8 cellular contexts compared by ENCODE assay signal in genomic region chr1:235128453-235129328, GRCh38.
DNase-seq lines count a peak whose midpoint lies in the region; ATAC-seq and TF ChIP-seq lines count a peak whose summit lies in the region.

Gene TOMM20, minus strand, starts transcription at chr1:235128837. Its CDS starts 122 bp downstream, at chr1:235128715.

- DNase-seq in AG09309 (ENCODE audit: low read depth): peak; percentile 91
- DNase-seq in NCI-H345 treated with DMSO at 0.1 percent for 48 hours (lab: John Stamatoyannopoulos, UW; ENCODE audit: unreplicated experiment): peak; percentile 94
- DNase-seq in activated CD4-positive, CD25-positive, alpha-beta regulatory T cell (lab: John Stamatoyannopoulos, UW): peak; percentile 83 to 87 (median 86)
- peak; percentile 95 for DNase-seq in central memory CD4-positive, alpha-beta T cell
- DNase-seq in islet precursor cell: peak; percentile 99
- peak; percentile 89 to 96 (median 90) for DNase-seq in stimulated activated CD4-positive, alpha-beta T cell treated with anti-CD3 and anti-CD28 coated beads, Interleukin-12 subunit alpha, Interleukin-12 subunit beta, amount 100 ng/mL, for 48 hours (ENCODE audit: low read depth in 2 of 3, low spot score in 1 of 3)

- no peak for TF ChIP-seq CTCF in AG09309 (IDR thresholded peaks at IDR 0.05; ENCODE audit: control insufficient read depth, insufficient read depth, low read depth, low read length, missing control alignments)

- ATAC-seq in GM19023 (IDR thresholded peaks at IDR 0.05; ENCODE audit: unreplicated experiment) (peak; percentile 94), HG03280 (IDR thresholded peaks at IDR 0.05; ENCODE audit: unreplicated experiment) (peak; percentile 95)

- peak within 1 kb of the TSS; percentile 68 for H3K4me3 ChIP-seq in AG09309 (ENCODE audit: control insufficient read depth, low read depth, low read length)

Comparison
In these comparisons a context has a peak if more than half of its experiments do, and no peak if none do; other contexts are left out.
1. Peak in every context shown above with its lines: DNase-seq, ATAC-seq and H3K4me3 ChIP-seq.